ENCODE assay signal across 8 cellular contexts in genomic region chr4:56435748-56436442, GRCh38. TPM values are rescaled to one million over a fixed set of nuclear protein-coding genes. Genes with fewer than 3 reads are reported as not detected.
DNase-seq lines count a peak whose midpoint lies in the region; ATAC-seq, FAIRE-seq and TF ChIP-seq lines count a peak whose summit lies in the region.

Gene PAICS (plus strand): TSS chr4:56436260. CDS start chr4:56436313, 53 bp downstream.

- no peak for FAIRE-seq in kidney (lab: Jason Lieb, UNC)

- intact Hi-C loops in kidney (cut with DNase I) = no loop called here

- H3K36me3 ChIP-seq in kidney (ENCODE audit: control insufficient read depth in 1 of 2, insufficient read depth in 2 of 2, low read length in 2 of 2) = no peaks in the 10 kb centered on the region

- H3K9ac ChIP-seq in kidney (ENCODE audit: low read length in 2 of 2) = peak within 1 kb of the TSS; percentile 88 to 89

- peak within 1 kb of the TSS; percentile 80 to 97 for H3K4me3 ChIP-seq in kidney (ENCODE audit: low read length in 2 of 2)

- TF ChIP-seq CTCF in AG09319 (IDR thresholded peaks at IDR 0.05; ENCODE audit: low read depth, low read length) (no peak), kidney (IDR thresholded peaks at IDR 0.05; ENCODE audit: borderline replicate concordance, extremely low read depth, insufficient read depth) (no peak)

- ATAC-seq in GM19035 (IDR thresholded peaks at IDR 0.05; ENCODE audit: unreplicated experiment) (peak; percentile 70), HG03354 (IDR thresholded peaks at IDR 0.05; ENCODE audit: poor library complexity, severe bottlenecking, unreplicated experiment) (peak; percentile 70)

- H3K27ac ChIP-seq in kidney (ENCODE audit: low read depth in 2 of 2, low read length in 2 of 2) = peak within 1 kb of the TSS; percentile 90 to 98

- H3K9me3 ChIP-seq in kidney (ENCODE audit: control insufficient read depth in 1 of 2, low read length in 2 of 2) = no peaks in the 10 kb centered on the region

- peak; percentile 77 for DNase-seq in AG09319 (ENCODE audit: extremely low read depth, low read depth)
- DNase-seq in NCI-H446 treated with DMSO at 0.1 percent for 48 hours (lab: John Stamatoyannopoulos, UW) = peak; percentile 91
- peak; percentile 99 for DNase-seq in activated CD4-positive, CD25-positive, alpha-beta regulatory T cell treated with anti-CD3 and anti-CD28 coated beads, Interleukin-2, amount 50 U/mL, for 72 hours
- DNase-seq in cerebellar nuclear complex (lab: John Stamatoyannopoulos, UW) = peak; percentile 58 to 59
- peak; percentile 98 for DNase-seq in kidney
- peak; percentile 96 for DNase-seq in stimulated activated CD4-positive, alpha-beta T cell treated with anti-CD3 and anti-CD28 coated beads, Interleukin-15, amount 100 ng/mL, for 24 hours

- H3K4me1 ChIP-seq in kidney (ENCODE audit: control insufficient read depth in 1 of 2, insufficient read depth in 1 of 2, low read depth in 1 of 2, low read length in 2 of 2) = peaks cover 5% of the 10 kb centered on the region in 2 donors

RNA-seq across cellular contexts. Expression of gene PAICS, which starts in this region (rescaled TPM):
- total RNA-seq in kidney = 51.7 TPM
- polyA plus RNA-seq in kidney (ENCODE audit: insufficient read depth, low read depth, low replicate concordance) = 39.3 TPM

Comparison
In these comparisons a context has a peak if more than half of its experiments do, and no peak if none do; other contexts are left out.
1. Peak in every context shown above with its lines: DNase-seq, ATAC-seq, H3K4me3 ChIP-seq and H3K27ac ChIP-seq.